In genomic region chr12:6964605-6965025, GRCh38 we compare ENCODE assay signal across 9 cellular contexts. TPM values are rescaled to one million over a fixed set of nuclear protein-coding genes. Genes with fewer than 3 reads are reported as not detected.
DNase-seq lines count a peak whose midpoint lies in the region; ATAC-seq, FAIRE-seq and TF ChIP-seq lines count a peak whose summit lies in the region.
"Had no signal": no experiment of that assay in that cellular context is flagged by ENCODE, and none has a peak within 500 bp of the region (broad histone marks: within the 10 kb centered on the region; RNA-seq: fewer than 3 reads in every experiment).

No MANE protein-coding gene starts in this region.

- no peaks in the 10 kb centered on the region for H4K20me1 ChIP-seq in endothelial cell of umbilical vein (replicated peaks; ENCODE audit: control insufficient read depth, extremely low read depth, insufficient read depth, low read length)

- no peak overlapping the region for H3K4me2 ChIP-seq in endothelial cell of umbilical vein (ENCODE audit: insufficient read depth, low read length)
- peak overlapping the region; percentile 73 for H3K4me2 ChIP-seq in trophoblast cell (ENCODE audit: low read length)

- H3K27ac ChIP-seq in endothelial cell of umbilical vein (ENCODE audit: insufficient read depth, low read depth, low read length) (no peak overlapping the region), trophoblast cell (ENCODE audit: low read depth, low read length) (peak overlapping the region; percentile 7)

- H3K18ac ChIP-seq in trophoblast cell (ENCODE audit: low read length) = no peak overlapping the region

- intact Hi-C loops in Calu3 (cut with micrococcal nuclease; ENCODE audit: unreplicated experiment) (no loop called here), endothelial cell of umbilical vein (cut with micrococcal nuclease) (loop anchor here (1.0 kb wide), 3 partner anchors 20 to 95 kb away; partner anchors contain the start of gene C12orf57)

- H3K14ac ChIP-seq in trophoblast cell (ENCODE audit: low read length) = peak overlapping the region; percentile 25

- H3K27ac Mint-ChIP-seq in Calu3 (ENCODE audit: unreplicated experiment) = peak overlapping the region; percentile 87

- H3K27me3 ChIP-seq in endothelial cell of umbilical vein (ENCODE audit: control insufficient read depth in 2 of 2, insufficient read depth in 2 of 2, low read length in 2 of 2) (no peaks in the 10 kb centered on the region), trophoblast cell (ENCODE audit: insufficient read depth, low read length) (no peaks in the 10 kb centered on the region)

- BruUV-seq in Calu3 (replicated peaks; lab: Mats Ljungman, UMichigan) = no TSS peak
- no TSS peak for BruUV-seq in endothelial cell of umbilical vein (replicated peaks; lab: Mats Ljungman, UMichigan)

- TF ChIP-seq CTCF in Calu3 (IDR thresholded peaks at IDR 0.05; ENCODE audit: unreplicated experiment) = no peak
- no peak for TF ChIP-seq CTCF in endothelial cell of umbilical vein (IDR thresholded peaks at IDR 0.05; ENCODE audit: extremely low read depth in 1 of 2, insufficient read depth in 1 of 2, low read depth in 1 of 2, low read length in 2 of 2)

- H3K9me1 ChIP-seq in endothelial cell of umbilical vein (replicated peaks; ENCODE audit: control insufficient read depth, extremely low read depth, insufficient read depth, low read length) = no peaks in the 10 kb centered on the region

- H3K36me3 Mint-ChIP-seq in Calu3 (ENCODE audit: insufficient read depth, unreplicated experiment) = peaks cover 95% of the 10 kb centered on the region

- H2BK12ac ChIP-seq in trophoblast cell (ENCODE audit: low read length) = no peak overlapping the region

- peak; percentile 49 for FAIRE-seq in endothelial cell of umbilical vein (lab: Jason Lieb, UNC)

- H3K36me3 ChIP-seq in endothelial cell of umbilical vein (ENCODE audit: control insufficient read depth in 2 of 2, extremely low read depth in 1 of 2, insufficient read depth in 2 of 2, low read length in 2 of 2) (peaks cover 13 to 30% of the 10 kb centered on the region in 2 experiments), trophoblast cell (ENCODE audit: control insufficient read depth in 1 of 2, insufficient read depth in 2 of 2, low read length in 2 of 2) (peaks cover 37 to 47% of the 10 kb centered on the region in 2 experiments)

- no peaks in the 10 kb centered on the region for H3K9me3 Mint-ChIP-seq in Calu3 (ENCODE audit: low read depth, unreplicated experiment)

- TF ChIP-seq POLR2A in endothelial cell of umbilical vein (IDR thresholded peaks at IDR 0.05; ENCODE audit: low read depth, low read length) = no peak

- WGBS in trophoblast cell (ENCODE audit: extremely low coverage, insufficient coverage, insufficient read length) = no CpG with 5 or more reads among the region's 8 CpGs

- H3K9me3 ChIP-seq in endothelial cell of umbilical vein (replicated peaks; ENCODE audit: control insufficient read depth, insufficient read depth, low read length) = no peaks in the 10 kb centered on the region
- peaks cover 5% of the 10 kb centered on the region for H3K9me3 ChIP-seq in trophoblast cell (ENCODE audit: insufficient read depth, low read depth, low read length)

- H4K12ac ChIP-seq in trophoblast cell (ENCODE audit: low read depth, low read length) = peak overlapping the region; percentile 50

- H2AK5ac ChIP-seq in trophoblast cell (ENCODE audit: low read length) = peak overlapping the region; percentile 32

- H2AFZ ChIP-seq in endothelial cell of umbilical vein (ENCODE audit: low read depth, low read length) = no peak overlapping the region
- no peak overlapping the region for H2AFZ ChIP-seq in trophoblast cell (ENCODE audit: insufficient read depth, low read length, poor library complexity)

- no peak for DNase-seq in Calu3
- DNase-seq in OCI-M1 (lab: John Stamatoyannopoulos, UW) = peak; percentile 67
- DNase-seq in endothelial cell of umbilical vein (ENCODE audit: low read depth, low spot score) = no peak
- DNase-seq in trophoblast cell = no peak
- DNase-seq in putamen (ENCODE audit: low spot score) = no peak
- DNase-seq in NCI-H748 (lab: John Stamatoyannopoulos, UW; ENCODE audit: unreplicated experiment) = no peak
- no peak for DNase-seq in NAMALWA (ENCODE audit: low spot score)

- H3K9ac ChIP-seq in endothelial cell of umbilical vein (replicated peaks; ENCODE audit: extremely low read depth, insufficient read depth, low read length) (no peak overlapping the region), trophoblast cell (ENCODE audit: low read length) (no peak overlapping the region)

- H3K4me3 ChIP-seq in endothelial cell of umbilical vein (replicated peaks in 1 of 3; ENCODE audit: insufficient read depth in 1 of 3, low read depth in 1 of 3, low read length in 3 of 3) = no peak overlapping the region
- H3K4me3 ChIP-seq in trophoblast cell (ENCODE audit: low read depth, low read length) = no peak overlapping the region

- H3K27me3 Mint-ChIP-seq in Calu3 (ENCODE audit: unreplicated experiment) = no peaks in the 10 kb centered on the region

- peaks cover 22% of the 10 kb centered on the region for H3K4me1 ChIP-seq in endothelial cell of umbilical vein (ENCODE audit: control insufficient read depth, extremely low read depth, insufficient read depth, low read length)
- H3K4me1 ChIP-seq in trophoblast cell (ENCODE audit: control insufficient read depth in 1 of 2, insufficient read depth in 2 of 2, low read length in 2 of 2) = peaks cover 12 to 26% of the 10 kb centered on the region in 2 experiments

- no peak overlapping the region for H3K23ac ChIP-seq in trophoblast cell (ENCODE audit: low read length)

- H4K91ac ChIP-seq in trophoblast cell (ENCODE audit: low read depth, low read length) = no peak overlapping the region

- CTCF ChIA-PET in Calu3 (lab: Charles Lee) = interaction anchor here (0.8 to 5.5 kb wide), 6 partner anchors 19 to 95 kb away, joined by 3 to 90 read pairs (median 8); partner anchors contain the start of genes C12orf57, RNU7-1 and SPSB2
- CTCF ChIA-PET in endothelial cell of umbilical vein (lab: Charles Lee) = interaction anchor here (0.6 to 4.0 kb wide), 28 partner anchors 8 to 673 kb away, joined by 3 to 124 read pairs (median 4); partner anchors contain the start of genes C12orf57, C1RL, LPCAT3 and RNU7-1

- POLR2A ChIA-PET in endothelial cell of umbilical vein (lab: Charles Lee) = interaction anchor here (1.0 kb wide), 1 partner anchor 20 kb away, joined by 6 read pairs; the partner anchor contains the start of gene C12orf57

- H4K8ac ChIP-seq in trophoblast cell (ENCODE audit: low read depth, low read length) = peak overlapping the region; percentile 39

- dilution Hi-C loops in endothelial cell of umbilical vein (cut with MboI; ENCODE audit: extremely low pct_ligation_motif_present, low sequenced_read_pairs) = no loop called here

- no peak overlapping the region for H2BK5ac ChIP-seq in trophoblast cell (ENCODE audit: low read depth, low read length, poor library complexity)

- peak overlapping the region; percentile 76 for H3K4ac ChIP-seq in trophoblast cell (ENCODE audit: low read depth, low read length)

- no peak overlapping the region for H2BK120ac ChIP-seq in trophoblast cell (ENCODE audit: insufficient read depth, low read length, poor library complexity)

- H3K4me3 Mint-ChIP-seq in Calu3 (ENCODE audit: low read depth, unreplicated experiment) = peak overlapping the region; percentile 79

- peaks cover 26% of the 10 kb centered on the region for H3K79me1 ChIP-seq in trophoblast cell (ENCODE audit: low read length)

- H3K79me2 ChIP-seq in endothelial cell of umbilical vein (ENCODE audit: control insufficient read depth, insufficient read depth, low read length) (peaks cover 22% of the 10 kb centered on the region), trophoblast cell (ENCODE audit: control insufficient read depth, insufficient read depth, low read length, poor library complexity) (peaks cover 22% of the 10 kb centered on the region)

- no peak for ATAC-seq in HG03135 (IDR thresholded peaks at IDR 0.05; ENCODE audit: unreplicated experiment)

- peaks cover 50% of the 10 kb centered on the region for H3K4me1 Mint-ChIP-seq in Calu3 (ENCODE audit: low read depth, unreplicated experiment)

RNA-seq across cellular contexts. Expression of gene PHB2, which starts 5.8 kb away (rescaled TPM):
- 182 and 195 TPM in 2 replicates for total RNA-seq in Calu3 (2022)
- total RNA-seq in endothelial cell of umbilical vein = 231 and 244 TPM in 2 replicates
- polyA plus RNA-seq in endothelial cell of umbilical vein = 390 and 409 TPM in 2 replicates
- polyA plus RNA-seq in endothelial cell of umbilical vein (2011; cell fraction: cytosol; rRNA removed) = 430 and 447 TPM in 2 replicates
- 271 and 280 TPM in 2 replicates for polyA plus RNA-seq in endothelial cell of umbilical vein (2011; cell fraction: nucleus; rRNA removed)
- polyA plus RNA-seq in endothelial cell of umbilical vein (2012) = 246 and 260 TPM in 2 replicates
- polyA minus RNA-seq in endothelial cell of umbilical vein = 176 and 178 TPM in 2 replicates
- polyA minus RNA-seq in endothelial cell of umbilical vein (2011; cell fraction: cytosol; rRNA and poly(A)+ RNA removed) = 134 TPM
- 66.9 and 67.4 TPM in 2 replicates for polyA minus RNA-seq in endothelial cell of umbilical vein (2011; cell fraction: nucleus; rRNA and poly(A)+ RNA removed)
- polyA plus RNA-seq in trophoblast cell (2013) = 259 and 271 TPM in 2 replicates

RNA-seq across cellular contexts. Expression of gene EMG1, which starts 6.1 kb away (rescaled TPM):
- total RNA-seq in Calu3 (2022) (73.1 and 80.5 TPM in 2 replicates), endothelial cell of umbilical vein (54.7 and 56.6 TPM in 2 replicates)
- polyA plus RNA-seq in endothelial cell of umbilical vein = 32.7 and 57.7 TPM in 2 replicates
- 47.5 and 57.5 TPM in 2 replicates for polyA plus RNA-seq in endothelial cell of umbilical vein (2011; cell fraction: cytosol; rRNA removed)
- 31.5 and 55.2 TPM in 2 replicates for polyA plus RNA-seq in endothelial cell of umbilical vein (2011; cell fraction: nucleus; rRNA removed)
- 62.5 and 99.6 TPM in 2 replicates for polyA plus RNA-seq in endothelial cell of umbilical vein (2012)
- polyA minus RNA-seq in endothelial cell of umbilical vein = 27.0 and 29.6 TPM in 2 replicates
- 34.5 TPM for polyA minus RNA-seq in endothelial cell of umbilical vein (2011; cell fraction: cytosol; rRNA and poly(A)+ RNA removed)
- 14.6 and 20.9 TPM in 2 replicates for polyA minus RNA-seq in endothelial cell of umbilical vein (2011; cell fraction: nucleus; rRNA and poly(A)+ RNA removed)
- 38.4 and 42.9 TPM in 2 replicates for polyA plus RNA-seq in trophoblast cell (2013)

RNA-seq across cellular contexts. Expression of gene PTPN6, which starts 13.5 kb away (rescaled TPM):
- 42.4 and 46.3 TPM in 2 replicates for total RNA-seq in Calu3 (2022)
- 1.6 and 1.8 TPM in 2 replicates for total RNA-seq in endothelial cell of umbilical vein
- polyA plus RNA-seq in endothelial cell of umbilical vein = 0.25 and 0.38 TPM in 2 replicates
- 0.18 and 0.41 TPM in 2 replicates for polyA plus RNA-seq in endothelial cell of umbilical vein (2011; cell fraction: cytosol; rRNA removed)
- polyA plus RNA-seq in endothelial cell of umbilical vein (2011; cell fraction: nucleus; rRNA removed) = 0.51 and 1.1 TPM in 2 replicates
- polyA plus RNA-seq in endothelial cell of umbilical vein (2012) = 0.29 and 0.55 TPM in 2 replicates
- 0.28 and 0.46 TPM in 2 replicates for polyA minus RNA-seq in endothelial cell of umbilical vein
- 9.4 TPM for polyA minus RNA-seq in endothelial cell of umbilical vein (2011; cell fraction: cytosol; rRNA and poly(A)+ RNA removed)
- polyA minus RNA-seq in endothelial cell of umbilical vein (2011; cell fraction: nucleus; rRNA and poly(A)+ RNA removed) = 0.48 and 2.4 TPM in 2 replicates
- polyA plus RNA-seq in trophoblast cell (2013) = 19.7 and 21.5 TPM in 2 replicates

RNA-seq across cellular contexts. Expression of gene C12orf57, which starts 20.8 kb away (rescaled TPM):
- 96.7 and 103 TPM in 2 replicates for total RNA-seq in Calu3 (2022)
- 153 and 167 TPM in 2 replicates for total RNA-seq in endothelial cell of umbilical vein
- polyA plus RNA-seq in endothelial cell of umbilical vein = 729 and 802 TPM in 2 replicates
- 563 and 605 TPM in 2 replicates for polyA plus RNA-seq in endothelial cell of umbilical vein (2011; cell fraction: cytosol; rRNA removed)
- polyA plus RNA-seq in endothelial cell of umbilical vein (2011; cell fraction: nucleus; rRNA removed) = 175 and 212 TPM in 2 replicates
- polyA plus RNA-seq in endothelial cell of umbilical vein (2012) = 176 and 200 TPM in 2 replicates
- 79.2 and 103 TPM in 2 replicates for polyA minus RNA-seq in endothelial cell of umbilical vein
- 85.2 TPM for polyA minus RNA-seq in endothelial cell of umbilical vein (2011; cell fraction: cytosol; rRNA and poly(A)+ RNA removed)
- polyA minus RNA-seq in endothelial cell of umbilical vein (2011; cell fraction: nucleus; rRNA and poly(A)+ RNA removed) = 26.8 and 44.8 TPM in 2 replicates
- polyA plus RNA-seq in trophoblast cell (2013) = 141 and 142 TPM in 2 replicates

RNA-seq across cellular contexts. Expression of gene RNU7-1, which starts 21.0 kb away (rescaled TPM):
- not detected in 2 replicates for total RNA-seq in Calu3 (2022)
- total RNA-seq in endothelial cell of umbilical vein = not detected in 2 replicates
- polyA plus RNA-seq in endothelial cell of umbilical vein = not detected in 2 replicates
- polyA plus RNA-seq in endothelial cell of umbilical vein (2011; cell fraction: cytosol; rRNA removed) = not detected in 2 replicates
- polyA plus RNA-seq in endothelial cell of umbilical vein (2011; cell fraction: nucleus; rRNA removed) = not detected in 2 replicates
- polyA plus RNA-seq in endothelial cell of umbilical vein (2012) = not detected in 2 replicates
- polyA minus RNA-seq in endothelial cell of umbilical vein = not detected in 2 replicates
- not detected for polyA minus RNA-seq in endothelial cell of umbilical vein (2011; cell fraction: cytosol; rRNA and poly(A)+ RNA removed)
- polyA minus RNA-seq in endothelial cell of umbilical vein (2011; cell fraction: nucleus; rRNA and poly(A)+ RNA removed) = not detected in 2 replicates
- not detected in 2 replicates for polyA plus RNA-seq in trophoblast cell (2013)
- total RNA-seq: HT1080 had no signal

Comparison
In these comparisons a context has a peak if more than half of its experiments do, and no peak if none do; other contexts are left out.
1. RNA of gene PTPN6, which starts 13.5 kb away (total RNA-seq): 42.4 to 46.3 TPM in Calu3; 1.6 to 1.8 TPM in endothelial cell of umbilical vein; every median in the first group is over 10 times any median in the second.